In the genomic region with DNA sequence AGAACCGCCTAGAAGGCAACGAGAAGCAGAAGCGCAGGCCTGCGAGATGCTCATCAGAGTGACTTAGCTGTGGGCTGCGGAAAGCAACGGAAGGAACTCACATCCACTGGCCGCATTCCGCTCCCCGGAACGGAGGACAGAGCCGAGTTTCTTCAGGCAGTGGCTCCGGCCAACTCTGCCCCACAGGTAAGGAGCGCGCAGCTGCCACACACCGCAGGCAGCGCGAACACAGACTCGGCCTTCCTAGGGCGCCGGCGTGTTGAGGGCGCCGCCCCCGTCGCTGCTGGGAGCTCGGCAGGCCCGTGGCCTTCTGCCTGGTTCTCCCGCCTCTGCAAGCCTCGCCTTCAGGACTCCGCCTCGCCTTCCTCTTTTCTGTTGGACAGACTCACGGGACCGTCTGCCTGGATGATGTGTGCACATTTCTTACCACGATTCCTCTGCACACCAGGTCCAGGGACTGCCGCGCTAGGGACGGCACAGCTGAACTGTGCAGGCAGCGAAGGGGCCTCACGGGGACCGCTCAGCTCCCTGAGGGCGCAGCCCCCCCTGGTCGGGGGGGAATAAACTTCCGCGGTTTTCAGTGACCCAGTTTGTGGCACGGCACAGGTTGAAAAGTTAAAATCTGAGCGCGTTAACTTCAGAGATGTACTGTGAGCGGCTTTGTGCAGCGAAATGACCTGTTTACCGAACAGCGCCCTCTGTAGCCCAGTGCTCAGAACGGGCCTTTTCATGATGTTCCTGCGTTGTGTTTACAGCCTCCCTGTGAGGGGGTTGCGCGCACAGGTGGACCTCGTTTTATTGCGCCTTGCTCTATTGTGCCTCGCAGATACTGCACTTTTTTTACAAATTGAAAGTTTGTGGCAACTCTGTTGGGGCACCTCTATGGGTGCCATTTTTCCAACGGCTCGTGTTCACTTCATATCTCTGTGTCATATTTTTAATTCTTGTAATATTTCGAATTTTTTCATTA, we compare ENCODE assay signal across 8 cellular contexts. TPM values are rescaled to one million over a fixed set of nuclear protein-coding genes. Genes with fewer than 3 reads are reported as not detected.
DNase-seq lines count a peak whose midpoint lies in the region; ATAC-seq, FAIRE-seq and TF ChIP-seq lines count a peak whose summit lies in the region.

No MANE protein-coding gene starts in this region.

- no peaks in the 10 kb centered on the region for H3K9me3 ChIP-seq in CD4-positive, alpha-beta T cell (ENCODE audit: control insufficient read depth, low read length)

- H3K4me1 Mint-ChIP-seq in CD4-positive, alpha-beta T cell (ENCODE audit: low read depth): peaks cover 21% of the 10 kb centered on the region
- peaks cover 14% of the 10 kb centered on the region for H3K4me1 Mint-ChIP-seq in mesothelial cell of epicardium

- peaks cover 6% of the 10 kb centered on the region for H3K9me3 Mint-ChIP-seq in CD4-positive, alpha-beta T cell
- peaks cover 18% of the 10 kb centered on the region for H3K9me3 Mint-ChIP-seq in mesothelial cell of epicardium

- H3K4me3 Mint-ChIP-seq in CD4-positive, alpha-beta T cell: peak overlapping the region; percentile 90
- H3K4me3 Mint-ChIP-seq in mesothelial cell of epicardium: peak overlapping the region; percentile 79

- H3K27me3 ChIP-seq in CD4-positive, alpha-beta T cell (ENCODE audit: control insufficient read depth, insufficient read depth, low read length): no peaks in the 10 kb centered on the region

- ATAC-seq in CD4-positive, alpha-beta T cell (ENCODE audit: poor library complexity): peak; percentile 87
- peak; percentile 77 for ATAC-seq in GM19463 (IDR thresholded peaks at IDR 0.05; ENCODE audit: unreplicated experiment)

- peak overlapping the region; percentile 50 for H3K27ac ChIP-seq in CD4-positive, alpha-beta T cell (ENCODE audit: low read depth, low read length)

- peak; percentile 88 for TF ChIP-seq CTCF in CD4-positive, alpha-beta T cell (IDR thresholded peaks at IDR 0.05)
- TF ChIP-seq CTCF in mesothelial cell of epicardium (IDR thresholded peaks at IDR 0.05; ENCODE audit: unreplicated experiment): peak; percentile 82

- peak overlapping the region; percentile 86 for H3K27ac Mint-ChIP-seq in CD4-positive, alpha-beta T cell
- H3K27ac Mint-ChIP-seq in mesothelial cell of epicardium: peak overlapping the region; percentile 90

- POLR2A ChIA-PET in CD4-positive, alpha-beta T cell (lab: Charles Lee): interaction anchor here (0.6 to 2.6 kb wide), 14 partner anchors 10 to 756 kb away, joined by 3 to 52 read pairs (median 4); partner anchors contain the start of genes CFAP298, EVA1C, MIS18A and URB1

- CTCF ChIA-PET in CD4-positive, alpha-beta T cell (lab: Charles Lee): interaction anchor here (0.7 to 1.6 kb wide), 7 partner anchors 10 to 168 kb away, joined by 3 to 7 read pairs (median 3); no protein-coding TSS in a partner anchor

- intact Hi-C loops in CD4-positive, alpha-beta T cell (cut with DNase I, micrococcal nuclease): loop anchor here (2.0 to 10.0 kb wide), 6 partner anchors 41 to 167 kb away; partner anchors contain the start of gene EVA1C (in 1 of the 2)

- peaks cover 18% of the 10 kb centered on the region for H3K36me3 Mint-ChIP-seq in CD4-positive, alpha-beta T cell (ENCODE audit: low read depth)
- H3K36me3 Mint-ChIP-seq in mesothelial cell of epicardium: peaks cover 20% of the 10 kb centered on the region

- no peaks in the 10 kb centered on the region for H3K27me3 Mint-ChIP-seq in CD4-positive, alpha-beta T cell
- peaks cover 4% of the 10 kb centered on the region for H3K27me3 Mint-ChIP-seq in mesothelial cell of epicardium (ENCODE audit: low read depth)

- DNase-seq in CD4-positive, alpha-beta T cell: peak; percentile 70 to 80 (median 74)
- peak; percentile 79 for DNase-seq in HTR-8/SVneo (ENCODE audit: insufficient read length, low spot score)
- DNase-seq in NOMO-1 treated with dmso at 0.1 percent for 144 hours (lab: John Stamatoyannopoulos, UW; ENCODE audit: unreplicated experiment): peak; percentile 71
- DNase-seq in activated CD8-positive, alpha-beta memory T cell treated with anti-CD3 and anti-CD28 coated beads, Interleukin-2, amount 50 U/mL, for 4 hours: peak; percentile 78
- DNase-seq in epidermal melanocyte (ENCODE audit: insufficient read length, low spot score): peak; percentile 49
- DNase-seq in mesothelial cell of epicardium (ENCODE audit: low spot score in 2 of 2, unreplicated experiment in 2 of 2): peak; percentile 64 to 83
- peak; percentile 69 for DNase-seq in stimulated activated CD8-positive, alpha-beta memory T cell treated with anti-CD3 and anti-CD28 coated beads, Interleukin-15, amount 100 ng/mL, for 1 hour (ENCODE audit: low read depth)

- peak; percentile 54 for FAIRE-seq in HTR-8/SVneo (lab: Jason Lieb, UNC)

RNA-seq across cellular contexts. Expression of gene TCP10L, which starts 15.8 kb away (rescaled TPM):
- under 1 TPM; 0.34 to 0.41 TPM for total RNA-seq in CD4-positive, alpha-beta T cell
- total RNA-seq in mesothelial cell of epicardium: 1.4 to 1.6 TPM (median 1.5 TPM) in 3 replicates

RNA-seq across cellular contexts. Expression of gene CFAP298, which starts 42.6 kb away (rescaled TPM):
- 1 to 10 TPM; 7.6 to 9.4 TPM for total RNA-seq in CD4-positive, alpha-beta T cell
- 29.4 to 33.0 TPM (median 30.4 TPM) in 3 replicates for total RNA-seq in mesothelial cell of epicardium

Comparison
In these comparisons a context has a peak if more than half of its experiments do, and no peak if none do; other contexts are left out.
1. Peak in every context shown above with its lines: DNase-seq, ATAC-seq and H3K27ac ChIP-seq.